Comparison of ENCODE assay signal across 8 cellular contexts in the genomic region with DNA sequence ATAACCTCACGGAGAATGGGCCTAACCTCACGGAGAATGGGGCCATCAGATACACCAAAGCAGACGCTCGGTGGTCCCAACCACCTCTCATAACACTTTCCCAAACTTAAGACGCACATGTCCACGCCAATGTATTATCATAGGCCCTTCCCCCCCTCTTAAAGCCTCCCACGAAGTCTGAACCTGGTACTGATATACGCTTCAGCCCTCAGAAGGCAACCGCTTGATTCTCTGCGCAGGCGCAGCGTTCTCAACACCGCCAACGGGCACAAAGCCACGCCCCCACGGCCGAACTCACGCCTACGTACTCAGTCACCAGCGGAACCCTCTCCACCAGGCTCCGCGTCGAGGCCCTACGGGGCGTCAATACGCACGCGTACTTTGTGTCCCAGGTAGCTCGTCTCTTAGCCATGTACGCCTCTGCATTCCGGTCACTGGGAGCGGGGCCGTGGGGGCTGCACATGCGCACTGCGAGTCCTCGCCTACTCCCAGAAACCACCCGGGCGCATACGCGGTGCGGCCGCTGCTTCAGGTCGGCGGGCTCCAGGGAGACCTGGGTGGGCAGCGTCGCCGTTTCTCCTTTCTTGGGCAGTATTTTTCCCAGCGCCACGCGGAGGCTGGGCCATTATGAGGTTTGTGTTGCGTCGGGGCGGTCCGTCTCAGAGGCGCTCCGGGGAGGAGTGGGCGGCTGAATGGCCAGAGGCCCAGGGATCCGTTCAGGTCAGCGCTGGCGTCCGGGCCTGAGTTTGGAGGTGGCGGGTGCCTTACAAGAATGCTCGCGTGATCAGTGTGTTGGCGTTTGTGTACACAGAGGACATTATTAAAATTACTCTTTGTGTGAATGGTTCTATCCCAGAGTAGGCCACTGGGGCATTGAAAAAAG. TPM values are rescaled to one million over a fixed set of nuclear protein-coding genes. Genes with fewer than 3 reads are reported as not detected.
DNase-seq lines count a peak whose midpoint lies in the region; ATAC-seq and TF ChIP-seq lines count a peak whose summit lies in the region.

No MANE protein-coding gene starts in this region.

- peak overlapping the region; percentile 76 for H3K14ac ChIP-seq in IMR-90 (replicated peaks; ENCODE audit: low read depth, low read length)

- no peak for TF ChIP-seq RAD21 in IMR-90 (IDR thresholded peaks at IDR 0.05; ENCODE audit: low read length)

- H2BK5ac ChIP-seq in IMR-90 (ENCODE audit: low read depth, low read length, poor library complexity, severe bottlenecking): peak overlapping the region; percentile 46

- peak overlapping the region; percentile 90 for H2AFZ ChIP-seq in IMR-90 (replicated peaks; ENCODE audit: low read length, poor library complexity)

- intact Hi-C loops in IMR-90 (cut with micrococcal nuclease) (loop anchor here (2.0 kb wide), 1 partner anchor 25 kb away; the partner anchor contains the start of gene ZNF582), Right ventricle myocardium inferior (cut with DNase I) (no loop called here)

- peak overlapping the region; percentile 53 for H4K5ac ChIP-seq in IMR-90 (ENCODE audit: low read depth, low read length)

- peak overlapping the region; percentile 36; the same call in 1 of the 2 replicates for H3K56ac ChIP-seq in IMR-90 (ENCODE audit: extremely low read depth, insufficient read depth, low read length)

- H2AK5ac ChIP-seq in IMR-90 (ENCODE audit: low read depth, low read length): 0 out of 2 replicates have a peak overlapping the region, but pooled peaks have one; percentile 2

- CTCF ChIA-PET in IMR-90 (lab: Yijun Ruan, JAX): no interaction called here

- H3K9ac ChIP-seq in IMR-90 (ENCODE audit: low read depth, low read length) (peak overlapping the region; percentile 88), subcutaneous abdominal adipose tissue (ENCODE audit: low read length in 5 of 5) (peak overlapping the region; percentile 63 to 90 (median 80))

- H3K79me1 ChIP-seq in IMR-90 (ENCODE audit: low read depth in 1 of 2, low read length in 2 of 2): peaks cover 10 to 11% of the 10 kb centered on the region in 2 experiments

- H4K20me1 ChIP-seq in IMR-90 (ENCODE audit: insufficient read depth, low read length): no peaks in the 10 kb centered on the region

- H3K9me1 ChIP-seq in IMR-90 (ENCODE audit: insufficient read depth, low read length): no peaks in the 10 kb centered on the region

- H3K18ac ChIP-seq in IMR-90 (ENCODE audit: low read depth, low read length): peak overlapping the region; percentile 48

- BruUV-seq in IMR-90 (replicated peaks; lab: Mats Ljungman, UMichigan): no TSS peak

- dilution Hi-C loops in IMR-90 (cut with HindIII; ENCODE audit: low sequenced_read_pairs, unreplicated experiment): no loop called here

- no peaks in the 10 kb centered on the region for H3K27me3 ChIP-seq in IMR-90 (ENCODE audit: control insufficient read depth, insufficient read depth, low read length)
- no peaks in the 10 kb centered on the region for H3K27me3 ChIP-seq in subcutaneous abdominal adipose tissue (ENCODE audit: control insufficient read depth in 5 of 5, insufficient read depth in 4 of 5, low read length in 5 of 5)

- H3K4me1 ChIP-seq in IMR-90 (ENCODE audit: control insufficient read depth, insufficient read depth, low read length): no peaks in the 10 kb centered on the region
- H3K4me1 ChIP-seq in subcutaneous abdominal adipose tissue (ENCODE audit: control insufficient read depth in 5 of 5, insufficient read depth in 5 of 5, low read length in 5 of 5): peaks cover 4 to 21% (median 16%) of the 10 kb centered on the region in 5 donors

- peak overlapping the region; percentile 96 to 99 for H4K8ac ChIP-seq in IMR-90 (ENCODE audit: low read depth in 2 of 2, low read length in 2 of 2)

- H3K27ac ChIP-seq in IMR-90 (ENCODE audit: insufficient read depth, low read length) (peak overlapping the region; percentile 70), subcutaneous abdominal adipose tissue (ENCODE audit: low read depth, low read length) (peak overlapping the region; percentile 82)

- peak overlapping the region; percentile 59; the same call in 1 of the 3 replicates for H2BK15ac ChIP-seq in IMR-90 (ENCODE audit: low read depth, low read length)

- H3K36me3 ChIP-seq in IMR-90 (ENCODE audit: control insufficient read depth, insufficient read depth, low read length): peaks cover 5% of the 10 kb centered on the region
- peaks cover 5 to 17% (median 11%) of the 10 kb centered on the region in 5 donors for H3K36me3 ChIP-seq in subcutaneous abdominal adipose tissue (ENCODE audit: control insufficient read depth in 5 of 5, insufficient read depth in 5 of 5, low read length in 5 of 5)

- peak; percentile 65 for TF ChIP-seq POLR2A in IMR-90 (IDR thresholded peaks at IDR 0.05; ENCODE audit: low read depth, low read length)

- no peak overlapping the region for H2AK9ac ChIP-seq in IMR-90 (replicated peaks; ENCODE audit: low read depth, low read length, poor library complexity)

- WGBS in IMR-90 (ENCODE audit: extremely low coverage in 2 of 2, insufficient read length in 1 of 2), 2 experiments: 21% methylated on average over 16 of the region's 65 CpGs; no CpG with 5 or more reads in 1 of the 2 experiments

- ATAC-seq in GM18868 (IDR thresholded peaks at IDR 0.05; ENCODE audit: unreplicated experiment) (peak; percentile 96), IMR-90 (ENCODE audit: low read depth) (peak; percentile 92), SK-N-SH treated with all-trans-retinoic acid at 6 μM for 48 hours (peak; percentile 97), Right ventricle myocardium inferior (peak; percentile 99)

- H4K91ac ChIP-seq in IMR-90 (ENCODE audit: insufficient read depth, low read depth, low read length): peak overlapping the region; percentile 84; the same call in 1 of the 2 replicates

- peak overlapping the region; percentile 64; the same call in 1 of the 2 replicates for H3K23ac ChIP-seq in IMR-90 (ENCODE audit: low read depth, low read length)

- peak; percentile 89 for DNase-seq in IMR-90
- peak; percentile 56 for DNase-seq in activated naive CD8-positive, alpha-beta T cell treated with anti-CD3 and anti-CD28 coated beads, Interleukin-2, amount 50 U/mL, for 16 hours (ENCODE audit: low read depth, low spot score)
- DNase-seq in Right ventricle myocardium inferior (ENCODE audit: missing footprints): peak; percentile 97
- DNase-seq in occipital lobe (lab: John Stamatoyannopoulos, UW): peak; percentile 84
- no peak for DNase-seq in HT-29 (ENCODE audit: low spot score)

- POLR2A ChIA-PET in IMR-90 (lab: Charles Lee; ENCODE audit: unreplicated experiment): no interaction called here

- H3K4ac ChIP-seq in IMR-90 (ENCODE audit: low read depth, low read length): peak overlapping the region; percentile 72

- H3K4me3 ChIP-seq in IMR-90 (ENCODE audit: insufficient read depth, low read depth, low read length): peak overlapping the region; percentile 59
- H3K4me3 ChIP-seq in subcutaneous abdominal adipose tissue (ENCODE audit: low read depth in 1 of 5, low read length in 5 of 5): peak overlapping the region; percentile 78 to 83 (median 79)

- no peak overlapping the region for H2BK20ac ChIP-seq in IMR-90 (ENCODE audit: low read depth, low read length)

- no peaks in the 10 kb centered on the region; the same call in 1 of the 2 replicates for H3K9me3 ChIP-seq in IMR-90 (ENCODE audit: control insufficient read depth, insufficient read depth, low read length)
- H3K9me3 ChIP-seq in subcutaneous abdominal adipose tissue (ENCODE audit: control insufficient read depth in 5 of 5, low read length in 5 of 5): peaks cover 0 to 21% (median 14%) of the 10 kb centered on the region in 5 donors

- H3K4me2 ChIP-seq in IMR-90 (ENCODE audit: low read depth, low read length): peak overlapping the region; percentile 65

- in situ Hi-C loops in IMR-90 (cut with MboI; ENCODE audit: low sequenced_read_pairs): no loop called here

- H2BK120ac ChIP-seq in IMR-90 (ENCODE audit: low read depth, low read length): no peak overlapping the region

- no peak for TF ChIP-seq CTCF in IMR-90 (conservative IDR thresholded peaks at IDR 0.05; ENCODE audit: low read depth, low read length)

TF ChIP-seq in IMR-90, 13 proteins besides CTCF, POLR2A, EP300 and RAD21 (continues in another document):
- no peak for TF ChIP-seq CHD1 (IDR thresholded peaks at IDR 0.05; ENCODE audit: low read depth, low read length)
- TF ChIP-seq MAZ (IDR thresholded peaks at IDR 0.05; ENCODE audit: borderline replicate concordance, low read depth, low read length): peak; percentile 22; the same call in 1 of the 2 replicates
- peak; percentile 51; the same call in 1 of the 2 replicates for TF ChIP-seq BHLHE40 (IDR thresholded peaks at IDR 0.05; ENCODE audit: low read depth, low read length)

TF ChIP-seq in SK-N-SH treated with all-trans-retinoic acid at 6 μM for 48 hours, 23 proteins besides CTCF, POLR2A, EP300 and RAD21 (continues in another document):
- TF ChIP-seq OSR1 (CRISPR knock-in tag; IDR thresholded peaks at IDR 0.05): no peak

RNA-seq across cellular contexts. Expression of gene ZNF582, which starts 25.3 kb away (rescaled TPM):
- 1.7 and 1.8 TPM in 2 replicates for total RNA-seq in IMR-90 (2012; rRNA removed)
- polyA plus RNA-seq in IMR-90 (2012; rRNA removed): 1.6 and 1.9 TPM in 2 replicates
- 0.76 and 0.88 TPM in 2 replicates for polyA plus RNA-seq in IMR-90 (2012; cell fraction: cytosol; rRNA removed)
- 0.67 and 2.1 TPM in 2 replicates for polyA plus RNA-seq in IMR-90 (2012; cell fraction: nucleus; rRNA removed; ENCODE audit: low replicate concordance)
- 3.6 TPM for total RNA-seq in Right ventricle myocardium inferior
- total RNA-seq in occipital lobe: 4.8 TPM
- total RNA-seq in HT-29 (2014; rRNA removed; shearing (Covaris generic)): not detected in 2 replicates

RNA-seq across cellular contexts. Expression of gene ZNF583, which starts 36.1 kb away (rescaled TPM):
- total RNA-seq in IMR-90 (2012; rRNA removed) (5.4 and 6.9 TPM in 2 replicates), Right ventricle myocardium inferior (5.4 TPM), occipital lobe (54.7 TPM)
- polyA plus RNA-seq in IMR-90 (2012; rRNA removed): 1.9 and 2.8 TPM in 2 replicates
- 0.46 and 0.47 TPM in 2 replicates for polyA plus RNA-seq in IMR-90 (2012; cell fraction: cytosol; rRNA removed)
- 0.45 and 4.9 TPM in 2 replicates for polyA plus RNA-seq in IMR-90 (2012; cell fraction: nucleus; rRNA removed; ENCODE audit: low replicate concordance)
- total RNA-seq in HT-29 (2014; rRNA removed; shearing (Covaris generic)): not detected in 2 replicates

RNA-seq across cellular contexts. Expression of gene ZSCAN5A, which starts 53.4 kb away (rescaled TPM):
- total RNA-seq in IMR-90 (2012; rRNA removed): 3.6 and 4.3 TPM in 2 replicates
- 5.0 and 7.5 TPM in 2 replicates for polyA plus RNA-seq in IMR-90 (2012; rRNA removed)
- polyA plus RNA-seq in IMR-90 (2012; cell fraction: cytosol; rRNA removed): 2.5 and 4.1 TPM in 2 replicates
- polyA plus RNA-seq in IMR-90 (2012; cell fraction: nucleus; rRNA removed; ENCODE audit: low replicate concordance): 2.0 and 4.5 TPM in 2 replicates
- total RNA-seq in Right ventricle myocardium inferior: 20.3 TPM
- total RNA-seq in occipital lobe: 4.8 TPM
- 11.0 and 14.2 TPM in 2 replicates for total RNA-seq in HT-29 (2014; rRNA removed; shearing (Covaris generic))
